10 cellular contexts compared by ENCODE assay signal in the genomic region with DNA sequence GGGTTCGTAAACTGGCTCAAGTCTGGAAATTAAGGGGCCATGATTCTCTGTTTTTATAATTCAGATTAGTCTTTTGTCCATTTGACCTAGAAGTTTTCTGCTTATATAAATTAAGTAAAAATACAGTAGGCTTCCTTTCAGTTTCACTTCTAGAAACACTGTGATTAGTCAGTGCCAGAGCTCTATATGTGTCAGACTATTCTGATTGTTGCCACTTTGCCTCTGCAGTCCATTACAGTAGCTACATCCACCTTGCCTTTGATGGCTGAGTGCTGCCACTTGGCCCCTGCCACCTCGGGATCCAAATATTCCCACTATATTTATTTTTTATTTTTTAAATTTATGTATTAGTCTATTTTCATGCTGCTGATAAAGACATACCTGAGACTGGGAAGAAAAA. TPM values are rescaled to one million over a fixed set of nuclear protein-coding genes. Genes with fewer than 3 reads are reported as not detected.
DNase-seq lines count a peak whose midpoint lies in the region; ATAC-seq lines count a peak whose summit lies in the region.
"Had no signal": no experiment of that assay in that cellular context is flagged by ENCODE, and none has a peak within 500 bp of the region (broad histone marks: within the 10 kb centered on the region; RNA-seq: fewer than 3 reads in every experiment).

No MANE protein-coding gene starts in this region.

- intact Hi-C loops in cardiac septum (cut with DNase I) = no loop called here

- ATAC-seq in GM19397 (IDR thresholded peaks at IDR 0.05; ENCODE audit: unreplicated experiment) (peak; percentile 71), HG03095 (IDR thresholded peaks at IDR 0.05; ENCODE audit: unreplicated experiment) (peak; percentile 87)
- ATAC-seq: gastrocnemius medialis had no signal

- DNase-seq in EH (ENCODE audit: low read depth) (peak; percentile 12), amniotic epithelial cell (ENCODE audit: low read depth) (peak; percentile 16), DMS 273 (lab: John Stamatoyannopoulos, UW; ENCODE audit: unreplicated experiment) (no peak), NCI-H2196 (lab: John Stamatoyannopoulos, UW; ENCODE audit: unreplicated experiment) (no peak), cardiac septum (ENCODE audit: low spot score) (no peak)
- no peak for DNase-seq in activated CD8-positive, alpha-beta memory T cell treated with anti-CD3 and anti-CD28 coated beads, Interleukin-2, amount 50 U/mL, for 4 hours
- DNase-seq: gastrocnemius medialis had no signal

RNA-seq across cellular contexts. Expression of a gene that starts 7.9 kb away (rescaled TPM):
- total RNA-seq in cardiac septum = not detected
- total RNA-seq: gastrocnemius medialis, posterior vena cava had no signal

RNA-seq across cellular contexts. Expression of a gene that starts 29.1 kb away (rescaled TPM):
- total RNA-seq in cardiac septum = 14.6 TPM

Comparison
In these comparisons a context has a peak if more than half of its experiments do, and no peak if none do; other contexts are left out.
1. DNase-seq: peak in EH (single experiment) and amniotic epithelial cell (single experiment); none in DMS 273 (single experiment), NCI-H2196 (single experiment), activated CD8-positive, alpha-beta memory T cell treated with anti-CD3 and anti-CD28 coated beads, Interleukin-2, amount 50 U/mL, for 4 hours (single experiment) and cardiac septum (single experiment).